1 cellular context compared by ENCODE assay signal in genomic region chr2:1647417-1648240, GRCh38.
TF ChIP-seq lines count a peak whose summit lies in the region.

No MANE protein-coding gene starts in this region.

TF ChIP-seq in WTC11, 78 proteins besides CTCF, POLR2A, EP300 and RAD21 (continued from another document):
- TF ChIP-seq, protein P1, sequence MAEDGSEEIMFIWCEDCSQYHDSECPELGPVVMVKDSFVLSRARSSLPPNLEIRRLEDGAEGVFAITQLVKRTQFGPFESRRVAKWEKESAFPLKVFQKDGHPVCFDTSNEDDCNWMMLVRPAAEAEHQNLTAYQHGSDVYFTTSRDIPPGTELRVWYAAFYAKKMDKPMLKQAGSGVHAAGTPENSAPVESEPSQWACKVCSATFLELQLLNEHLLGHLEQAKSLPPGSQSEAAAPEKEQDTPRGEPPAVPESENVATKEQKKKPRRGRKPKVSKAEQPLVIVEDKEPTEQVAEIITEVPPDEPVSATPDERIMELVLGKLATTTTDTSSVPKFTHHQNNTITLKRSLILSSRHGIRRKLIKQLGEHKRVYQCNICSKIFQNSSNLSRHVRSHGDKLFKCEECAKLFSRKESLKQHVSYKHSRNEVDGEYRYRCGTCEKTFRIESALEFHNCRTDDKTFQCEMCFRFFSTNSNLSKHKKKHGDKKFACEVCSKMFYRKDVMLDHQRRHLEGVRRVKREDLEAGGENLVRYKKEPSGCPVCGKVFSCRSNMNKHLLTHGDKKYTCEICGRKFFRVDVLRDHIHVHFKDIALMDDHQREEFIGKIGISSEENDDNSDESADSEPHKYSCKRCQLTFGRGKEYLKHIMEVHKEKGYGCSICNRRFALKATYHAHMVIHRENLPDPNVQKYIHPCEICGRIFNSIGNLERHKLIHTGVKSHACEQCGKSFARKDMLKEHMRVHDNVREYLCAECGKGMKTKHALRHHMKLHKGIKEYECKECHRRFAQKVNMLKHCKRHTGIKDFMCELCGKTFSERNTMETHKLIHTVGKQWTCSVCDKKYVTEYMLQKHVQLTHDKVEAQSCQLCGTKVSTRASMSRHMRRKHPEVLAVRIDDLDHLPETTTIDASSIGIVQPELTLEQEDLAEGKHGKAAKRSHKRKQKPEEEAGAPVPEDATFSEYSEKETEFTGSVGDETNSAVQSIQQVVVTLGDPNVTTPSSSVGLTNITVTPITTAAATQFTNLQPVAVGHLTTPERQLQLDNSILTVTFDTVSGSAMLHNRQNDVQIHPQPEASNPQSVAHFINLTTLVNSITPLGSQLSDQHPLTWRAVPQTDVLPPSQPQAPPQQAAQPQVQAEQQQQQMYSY (CRISPR knock-in tag; IDR thresholded peaks at IDR 0.05): no peak
- TF ChIP-seq TP53 (CRISPR knock-in tag; IDR thresholded peaks at IDR 0.05) (no peak), SOX15 (CRISPR knock-in tag; IDR thresholded peaks at IDR 0.05) (no peak)
TF ChIP-seq in WTC11: peak in this region for 0.
